ENCODE assay signal across 1 cellular context in genomic region chr20:33668087-33668790, GRCh38.
TF ChIP-seq lines count a peak whose summit lies in the region.

No MANE protein-coding gene starts in this region.

TF ChIP-seq in GM12878, 131 proteins besides CTCF, POLR2A, EP300 and RAD21:
- TF ChIP-seq IRF5 (IDR thresholded peaks at IDR 0.05; ENCODE audit: borderline replicate concordance), result no peak
- TF ChIP-seq IKZF2 (IDR thresholded peaks at IDR 0.05), result no peak
- no peak for TF ChIP-seq ZNF384 (IDR thresholded peaks at IDR 0.05; ENCODE audit: borderline replicate concordance, low read depth, low read length)
- TF ChIP-seq NBN (IDR thresholded peaks at IDR 0.05), result 0 out of 2 replicates have a peak, but pooled peaks have one; percentile 2
